In genomic region chr3:147419731-147420360, GRCh38 we compare ENCODE assay signal across 16 cellular contexts. TPM values are rescaled to one million over a fixed set of nuclear protein-coding genes. Genes with fewer than 3 reads are reported as not detected.
DNase-seq lines count a peak whose midpoint lies in the region; ATAC-seq, FAIRE-seq and TF ChIP-seq lines count a peak whose summit lies in the region.
"Had no signal": no experiment of that assay in that cellular context is flagged by ENCODE, and none has a peak within 500 bp of the region (broad histone marks: within the 10 kb centered on the region; RNA-seq: fewer than 3 reads in every experiment).

No MANE protein-coding gene starts in this region.

- H3K4me3 ChIP-seq in NT2/D1 (ENCODE audit: insufficient read length, low read depth): peak overlapping the region; percentile 53
- H3K4me3 ChIP-seq in endothelial cell of umbilical vein (replicated peaks in 1 of 3; ENCODE audit: insufficient read depth in 1 of 3, low read depth in 1 of 3, low read length in 3 of 3): no peak overlapping the region
- peak overlapping the region; percentile 44 for H3K4me3 ChIP-seq in neural progenitor cell
- peak overlapping the region in 1 of 8 donors; percentile 45 for H3K4me3 ChIP-seq in spleen
- H3K4me3 ChIP-seq: SJCRH30 had no signal

- H3K4me1 Mint-ChIP-seq in neural progenitor cell: peaks cover 86% of the 10 kb centered on the region

- H3K4me2 ChIP-seq in endothelial cell of umbilical vein (ENCODE audit: insufficient read depth, low read length) (no peak overlapping the region), neural progenitor cell (peak overlapping the region; percentile 84)

- POLR2A ChIA-PET in endothelial cell of umbilical vein (lab: Charles Lee): no interaction called here

- H3K9ac ChIP-seq in NT2/D1 (ENCODE audit: insufficient read length, low read depth) (no peak overlapping the region), endothelial cell of umbilical vein (replicated peaks; ENCODE audit: extremely low read depth, insufficient read depth, low read length) (no peak overlapping the region), neural progenitor cell (no peak overlapping the region)

- peaks cover 42% of the 10 kb centered on the region for H3F3A ChIP-seq in neural progenitor cell (ENCODE audit: low read depth)

- H3K27ac Mint-ChIP-seq in neural progenitor cell: peak overlapping the region; percentile 90
- H3K27ac Mint-ChIP-seq: activated T-cell treated with anti-CD3 and anti-CD28 coated beads, Interleukin-2, amount 50 U/mL, for 24 hours had no signal

- no peaks in the 10 kb centered on the region for H3K36me3 ChIP-seq in NT2/D1 (ENCODE audit: insufficient read depth, insufficient read length, low read length)
- H3K36me3 ChIP-seq in endothelial cell of umbilical vein (ENCODE audit: control insufficient read depth in 2 of 2, extremely low read depth in 1 of 2, insufficient read depth in 2 of 2, low read length in 2 of 2): no peaks in the 10 kb centered on the region
- no peaks in the 10 kb centered on the region for H3K36me3 ChIP-seq in neural progenitor cell
- H3K36me3 ChIP-seq in spleen: no peaks in the 10 kb centered on the region

- H3K27me3 Mint-ChIP-seq in neural progenitor cell (ENCODE audit: insufficient read depth, low read depth): peaks cover 23% of the 10 kb centered on the region

- no TSS peak for BruUV-seq in endothelial cell of umbilical vein (replicated peaks; lab: Mats Ljungman, UMichigan)

- DNase-seq in GM13977 (ENCODE audit: low spot score) (peak; percentile 12), NT2/D1 (ENCODE audit: low read depth, low spot score) (no peak), endothelial cell of umbilical vein (ENCODE audit: low read depth, low spot score) (no peak), neural progenitor cell (ENCODE audit: low spot score) (peak; percentile 17), spleen (no peak), HUDEP-2 (lab: John Stamatoyannopoulos, UW; ENCODE audit: unreplicated experiment in 76 of 76) (no peak)
- no peak for DNase-seq in stimulated activated CD4-positive, alpha-beta T cell treated with anti-CD3 and anti-CD28 coated beads, Interleukin-15, amount 100 ng/mL, for 24 hours
- DNase-seq: activated T-cell treated with anti-CD3 and anti-CD28 coated beads, Interleukin-2, amount 50 U/mL, for 24 hours; AML-193; left cardiac atrium; SJCRH30 had no signal

- no peaks in the 10 kb centered on the region for H3K9me3 ChIP-seq in NT2/D1 (ENCODE audit: insufficient read depth, low read length)
- no peaks in the 10 kb centered on the region for H3K9me3 ChIP-seq in endothelial cell of umbilical vein (replicated peaks; ENCODE audit: control insufficient read depth, insufficient read depth, low read length)
- H3K9me3 ChIP-seq in neural progenitor cell (ENCODE audit: low read depth): no peaks in the 10 kb centered on the region
- H3K9me3 ChIP-seq in spleen: peaks cover 0 to 28% (median 0%) of the 10 kb centered on the region in 8 donors

- no peaks in the 10 kb centered on the region for H3K9me3 Mint-ChIP-seq in neural progenitor cell

- no peak for ATAC-seq in GM21723 (IDR thresholded peaks at IDR 0.05; ENCODE audit: unreplicated experiment)

- no peaks in the 10 kb centered on the region for H3K79me2 ChIP-seq in endothelial cell of umbilical vein (ENCODE audit: control insufficient read depth, insufficient read depth, low read length)
- no peaks in the 10 kb centered on the region for H3K79me2 ChIP-seq in neural progenitor cell (ENCODE audit: low read depth)

- dilution Hi-C loops in endothelial cell of umbilical vein (cut with MboI; ENCODE audit: extremely low pct_ligation_motif_present, low sequenced_read_pairs): no loop called here

- CTCF ChIA-PET in endothelial cell of umbilical vein (lab: Charles Lee): interaction anchor here (0.9 kb wide), 1 partner anchor 658 kb away, joined by 3 read pairs; no protein-coding TSS in a partner anchor

- H2AFZ ChIP-seq in endothelial cell of umbilical vein (ENCODE audit: low read depth, low read length) (no peak overlapping the region), neural progenitor cell (replicated peaks) (no peak overlapping the region)

- H3K4me1 ChIP-seq in NT2/D1 (ENCODE audit: insufficient read depth, insufficient read length) (peaks cover 7% of the 10 kb centered on the region), endothelial cell of umbilical vein (ENCODE audit: control insufficient read depth, extremely low read depth, insufficient read depth, low read length) (peaks cover 4% of the 10 kb centered on the region), neural progenitor cell (peaks cover 16% of the 10 kb centered on the region), spleen (peaks cover 0 to 10% (median 9%) of the 10 kb centered on the region in 6 donors)
- H3K4me1 ChIP-seq: SJCRH30 had no signal

- H3K4me3 Mint-ChIP-seq in neural progenitor cell: peak overlapping the region; percentile 99
- H3K4me3 Mint-ChIP-seq: activated T-cell treated with anti-CD3 and anti-CD28 coated beads, Interleukin-2, amount 50 U/mL, for 24 hours had no signal

- no peak for TF ChIP-seq POLR2A in endothelial cell of umbilical vein (IDR thresholded peaks at IDR 0.05; ENCODE audit: low read depth, low read length)
- TF ChIP-seq POLR2A in spleen (IDR thresholded peaks at IDR 0.05): no peak

- peak; percentile 33 for FAIRE-seq in endothelial cell of umbilical vein (lab: Jason Lieb, UNC)
- FAIRE-seq: D721Med, TTC549 had no signal

- WGBS in spleen, 5 donors: 11 to 27% (median 15%) methylated on average over 12 of the region's 12 CpGs

- intact Hi-C loops in endothelial cell of umbilical vein (cut with micrococcal nuclease): loop anchor here (10.0 kb wide), 2 partner anchors 295 to 395 kb away; no protein-coding TSS in a partner anchor
- intact Hi-C loops in spleen (cut with DNase I; ENCODE audit: low total_unique reads): no loop called here

- H3K27ac ChIP-seq in endothelial cell of umbilical vein (ENCODE audit: insufficient read depth, low read depth, low read length) (no peak overlapping the region), neural progenitor cell (no peak overlapping the region), spleen (no peak overlapping the region)
- H3K27ac ChIP-seq: SJCRH30 had no signal

- H3K27me3 ChIP-seq in NT2/D1 (ENCODE audit: insufficient read depth, insufficient read length) (peaks cover 100% of the 10 kb centered on the region), endothelial cell of umbilical vein (ENCODE audit: control insufficient read depth in 2 of 2, insufficient read depth in 2 of 2, low read length in 2 of 2) (peaks cover 90 to 100% of the 10 kb centered on the region in 2 experiments), neural progenitor cell (peaks cover 100% of the 10 kb centered on the region), spleen (replicated peaks in 1 of 7) (peaks cover 13 to 100% (median 96%) of the 10 kb centered on the region in 7 donors)
- H3K27me3 ChIP-seq: SJCRH30 had no signal

- in situ Hi-C loops in GM13977 (cut with MboI; ENCODE audit: low pct_unique_long_range_greater_than_20kb, low sequenced_read_pairs, unreplicated experiment): no loop called here

- H4K20me1 ChIP-seq in endothelial cell of umbilical vein (replicated peaks; ENCODE audit: control insufficient read depth, extremely low read depth, insufficient read depth, low read length) (peaks cover 3% of the 10 kb centered on the region), neural progenitor cell (ENCODE audit: low read depth) (peaks cover 77% of the 10 kb centered on the region)

- peaks cover 22% of the 10 kb centered on the region for H3K36me3 Mint-ChIP-seq in neural progenitor cell

- H3K9me1 ChIP-seq in endothelial cell of umbilical vein (replicated peaks; ENCODE audit: control insufficient read depth, extremely low read depth, insufficient read depth, low read length): no peaks in the 10 kb centered on the region

- TF ChIP-seq CTCF in GM13977 (IDR thresholded peaks at IDR 0.05; ENCODE audit: extremely low read depth, insufficient read depth, missing control alignments): no peak
- TF ChIP-seq CTCF in endothelial cell of umbilical vein (IDR thresholded peaks at IDR 0.05; ENCODE audit: extremely low read depth in 1 of 2, insufficient read depth in 1 of 2, low read depth in 1 of 2, low read length in 2 of 2): no peak
- no peak for TF ChIP-seq CTCF in neural progenitor cell (IDR thresholded peaks at IDR 0.05)
- no peak for TF ChIP-seq CTCF in spleen (IDR thresholded peaks at IDR 0.05 in 8 of 11, conservative IDR thresholded peaks at IDR 0.05 in 3 of 11)

TF ChIP-seq in endothelial cell of umbilical vein, 7 proteins besides CTCF, POLR2A, EP300 and RAD21 (continues in another document):
- TF ChIP-seq FOS (IDR thresholded peaks at IDR 0.05; ENCODE audit: borderline replicate concordance, insufficient read depth, low read length) (no peak), EZH2 (IDR thresholded peaks at IDR 0.05; ENCODE audit: borderline replicate concordance, low read depth, low read length, severe bottlenecking) (no peak), GATA2 (IDR thresholded peaks at IDR 0.05; ENCODE audit: insufficient read depth, insufficient read length, low read depth, low read length) (no peak), MYC (IDR thresholded peaks at IDR 0.05; ENCODE audit: low read depth, low read length) (no peak), POLR2AphosphoS5 (IDR thresholded peaks at IDR 0.05; ENCODE audit: insufficient read depth, low read depth, low read length) (no peak), JUN (IDR thresholded peaks at IDR 0.05; ENCODE audit: borderline replicate concordance, insufficient read depth, insufficient read length, low read depth) (no peak)

RNA-seq across cellular contexts. Expression of gene ZIC1, which starts 10.7 kb away (rescaled TPM):
- not detected in 2 replicates for total RNA-seq in endothelial cell of umbilical vein
- polyA plus RNA-seq in endothelial cell of umbilical vein: not detected in 2 replicates
- polyA plus RNA-seq in endothelial cell of umbilical vein (2011; cell fraction: cytosol; rRNA removed): not detected in 2 replicates
- polyA plus RNA-seq in endothelial cell of umbilical vein (2011; cell fraction: nucleus; rRNA removed): not detected in 2 replicates
- polyA plus RNA-seq in endothelial cell of umbilical vein (2012): not detected in 2 replicates
- polyA minus RNA-seq in endothelial cell of umbilical vein: not detected in 2 replicates
- polyA minus RNA-seq in endothelial cell of umbilical vein (2011; cell fraction: cytosol; rRNA and poly(A)+ RNA removed): not detected
- not detected in 2 replicates for polyA minus RNA-seq in endothelial cell of umbilical vein (2011; cell fraction: nucleus; rRNA and poly(A)+ RNA removed)
- 0.56 and 0.84 TPM in 2 replicates for total RNA-seq in neural progenitor cell (ENCODE audit: low replicate concordance)
- not detected for total RNA-seq in spleen
- not detected for polyA plus RNA-seq in spleen
- total RNA-seq: epithelial cell of proximal tubule, left cardiac atrium, NCI-H460 had no signal

RNA-seq across cellular contexts. Expression of gene ZIC4, which starts 13.5 kb away (rescaled TPM):
- total RNA-seq in endothelial cell of umbilical vein (not detected in 2 replicates), neural progenitor cell (ENCODE audit: low replicate concordance) (0.25 and 0.64 TPM in 2 replicates), spleen (not detected)
- polyA plus RNA-seq in endothelial cell of umbilical vein (not detected in 2 replicates), spleen (not detected)
- polyA plus RNA-seq in endothelial cell of umbilical vein (2011; cell fraction: cytosol; rRNA removed): not detected in 2 replicates
- not detected in 2 replicates for polyA plus RNA-seq in endothelial cell of umbilical vein (2011; cell fraction: nucleus; rRNA removed)
- not detected in 2 replicates for polyA plus RNA-seq in endothelial cell of umbilical vein (2012)
- polyA minus RNA-seq in endothelial cell of umbilical vein: not detected in 2 replicates
- not detected for polyA minus RNA-seq in endothelial cell of umbilical vein (2011; cell fraction: cytosol; rRNA and poly(A)+ RNA removed)
- polyA minus RNA-seq in endothelial cell of umbilical vein (2011; cell fraction: nucleus; rRNA and poly(A)+ RNA removed): not detected in 2 replicates
- total RNA-seq: epithelial cell of proximal tubule, left cardiac atrium, NCI-H460 had no signal

Comparison
In these comparisons a context has a peak if more than half of its experiments do, and no peak if none do; other contexts are left out.
1. DNase-seq: peak in GM13977 (single experiment) and neural progenitor cell (single experiment); none in NT2/D1 (single experiment), endothelial cell of umbilical vein (single experiment), spleen (single experiment), stimulated activated CD4-positive, alpha-beta T cell treated with anti-CD3 and anti-CD28 coated beads, Interleukin-15, amount 100 ng/mL, for 24 hours (single experiment) and HUDEP-2 (0 of 76).
2. H3K4me3 ChIP-seq: peak in NT2/D1 (single experiment) and neural progenitor cell (single experiment); none in endothelial cell of umbilical vein (0 of 3).